ENCODE assay signal across 20 cellular contexts in genomic region chr10:78351283-78351682, GRCh38.
"Had no signal": no experiment of that assay in that cellular context is flagged by ENCODE, and none has a peak within 500 bp of the region (broad histone marks: within the 10 kb centered on the region; RNA-seq: fewer than 3 reads in every experiment).

No MANE protein-coding gene starts in this region.

- H3K27ac ChIP-seq: prostate gland, right atrium auricular region, skin epidermis, spleen, thoracic aorta, tibial nerve, vagina had no signal

- H3K27me3 ChIP-seq: right atrium auricular region, tibial nerve, vagina had no signal

- H3K36me3 ChIP-seq: prostate gland, right atrium auricular region, spleen, thoracic aorta, tibial nerve, vagina had no signal

- ATAC-seq: effector memory CD8-positive, alpha-beta T cell; naive thymus-derived CD4-positive, alpha-beta T cell; stimulated activated memory B cell treated with anti-CD40 and anti-IgM and Interleukin-4, amounts not matched to agents 10 μg/mL and 1 μg/mL and 100 μg/mL, for 72 hours; stimulated activated naive CD8-positive, alpha-beta T cell treated with anti-CD3 and anti-CD28 coated beads, Interleukin-15, Interleukin-2, amounts not matched to agents 100 U/mL and 50 U/mL, for 24 hours had no signal

- H3K9me3 ChIP-seq: prostate gland, right atrium auricular region, spleen, thoracic aorta, tibial nerve, vagina had no signal

- H3K9me3 Mint-ChIP-seq: effector memory CD8-positive, alpha-beta T cell; memory B cell; stimulated activated memory B cell treated with anti-CD40 and anti-IgM and Interleukin-4, amounts not matched to agents 10 μg/mL and 1 μg/mL and 100 μg/mL, for 72 hours had no signal

- H3K36me3 Mint-ChIP-seq: memory B cell; naive thymus-derived CD4-positive, alpha-beta T cell; stimulated activated memory B cell treated with anti-CD40 and anti-IgM and Interleukin-4, amounts not matched to agents 10 μg/mL and 1 μg/mL and 100 μg/mL, for 72 hours had no signal

- H3K4me1 ChIP-seq: prostate gland, spleen had no signal

- H3K4me3 Mint-ChIP-seq: effector memory CD8-positive, alpha-beta T cell; memory B cell; naive thymus-derived CD4-positive, alpha-beta T cell; neural crest cell; stimulated activated memory B cell treated with anti-CD40 and anti-IgM and Interleukin-4, amounts not matched to agents 10 μg/mL and 1 μg/mL and 100 μg/mL, for 72 hours had no signal

- H3K4me3 ChIP-seq: lung, prostate gland, right atrium auricular region, skin epidermis, spleen, thoracic aorta, tibial nerve, vagina had no signal

- DNase-seq: cerebellar nuclear complex; cortex of kidney; effector memory CD8-positive, alpha-beta T cell; head of caudate nucleus; midbrain; naive thymus-derived CD4-positive, alpha-beta T cell; stimulated activated CD4-positive, alpha-beta T cell treated with anti-CD3 and anti-CD28 coated beads, Interleukin-4, amount 100 ng/mL, for 4 hours; stimulated activated naive CD8-positive, alpha-beta T cell treated with anti-CD3 and anti-CD28 coated beads, Interleukin-15, Interleukin-2, amounts not matched to agents 100 U/mL and 50 U/mL, for 24 hours; substantia nigra had no signal

- H3K27ac Mint-ChIP-seq: effector memory CD8-positive, alpha-beta T cell; memory B cell; naive thymus-derived CD4-positive, alpha-beta T cell; stimulated activated memory B cell treated with anti-CD40 and anti-IgM and Interleukin-4, amounts not matched to agents 10 μg/mL and 1 μg/mL and 100 μg/mL, for 72 hours had no signal

- H3K4me1 Mint-ChIP-seq: memory B cell; stimulated activated memory B cell treated with anti-CD40 and anti-IgM and Interleukin-4, amounts not matched to agents 10 μg/mL and 1 μg/mL and 100 μg/mL, for 72 hours had no signal
